ENCODE assay signal across 18 cellular contexts in genomic region chr15:22989576-22990477, GRCh38. TPM values are rescaled to one million over a fixed set of nuclear protein-coding genes. Genes with fewer than 3 reads are reported as not detected.
DNase-seq lines count a peak whose midpoint lies in the region; ATAC-seq, FAIRE-seq and TF ChIP-seq lines count a peak whose summit lies in the region.
"Had no signal": no experiment of that assay in that cellular context is flagged by ENCODE, and none has a peak within 500 bp of the region (broad histone marks: within the 10 kb centered on the region; RNA-seq: fewer than 3 reads in every experiment).

No MANE protein-coding gene starts in this region.

- H3K27ac Mint-ChIP-seq in stimulated activated memory B cell treated with anti-CD40 and anti-IgM and Interleukin-4, amounts not matched to agents 10 μg/mL and 1 μg/mL and 100 μg/mL, for 72 hours, result no peak overlapping the region
- no peak overlapping the region for H3K27ac Mint-ChIP-seq in immature natural killer cell
- H3K27ac Mint-ChIP-seq: activated naive CD8-positive, alpha-beta T cell treated with anti-CD3 and anti-CD28 coated beads, Interleukin-2, amount 50 U/mL, for 24 hours; T-helper 2 cell treated with Interferon-gamma antibody and Interleukin-4, amounts not matched to agents 5 μg/mL and 100 μg/mL, for 36 hours had no signal

- TF ChIP-seq CTCF in bronchial epithelial cell (IDR thresholded peaks at IDR 0.05; ENCODE audit: insufficient read depth, low read length, severe bottlenecking) (peak; percentile 16), pancreas (IDR thresholded peaks at IDR 0.05) (no peak)

- H3K27ac ChIP-seq in pancreas, result no peak overlapping the region

- peak; percentile 67 for DNase-seq in DMS53 (lab: John Stamatoyannopoulos, UW)
- DNase-seq in HT-29 (ENCODE audit: low spot score), result peak; percentile 38
- DNase-seq in bronchial epithelial cell (ENCODE audit: low read depth), result peak; percentile 15
- peak in 2 of 6 donors; percentile 16 to 27 for DNase-seq in pancreas
- no peak for DNase-seq in immature natural killer cell
- DNase-seq in NCI-H526 treated with DMSO at 0.1 percent for 48 hours (lab: John Stamatoyannopoulos, UW), result no peak
- DNase-seq: activated CD4-positive, alpha-beta T cell treated with anti-CD3 and anti-CD28 coated beads for 4 hours; activated naive CD8-positive, alpha-beta T cell treated with anti-CD3 and anti-CD28 coated beads, Interleukin-2, amount 50 U/mL, for 24 hours; activated T-cell treated with anti-CD3 and anti-CD28 coated beads, Interleukin-2, amount 50 U/mL, for 4 hours; C1 segment of cervical spinal cord; GOT3; KG1; mucosa of descending colon; NCI-H1436 treated with DMSO at 0.1 percent for 48 hours; Right ventricle myocardium superior had no signal

- H3K4me3 Mint-ChIP-seq in stimulated activated memory B cell treated with anti-CD40 and anti-IgM and Interleukin-4, amounts not matched to agents 10 μg/mL and 1 μg/mL and 100 μg/mL, for 72 hours, result no peak overlapping the region
- H3K4me3 Mint-ChIP-seq in immature natural killer cell, result no peak overlapping the region
- H3K4me3 Mint-ChIP-seq: activated naive CD8-positive, alpha-beta T cell treated with anti-CD3 and anti-CD28 coated beads, Interleukin-2, amount 50 U/mL, for 24 hours; activated T-cell treated with anti-CD3 and anti-CD28 coated beads, Interleukin-2, amount 50 U/mL, for 4 hours; T-helper 2 cell treated with Interferon-gamma antibody and Interleukin-4, amounts not matched to agents 5 μg/mL and 100 μg/mL, for 36 hours had no signal

- ATAC-seq in pancreas (peak; percentile 77 to 83 (median 80)), GM18867 (IDR thresholded peaks at IDR 0.05; ENCODE audit: unreplicated experiment) (no peak)
- no peak for ATAC-seq in stimulated activated memory B cell treated with anti-CD40 and anti-IgM and Interleukin-4, amounts not matched to agents 10 μg/mL and 1 μg/mL and 100 μg/mL, for 72 hours
- ATAC-seq: activated naive CD8-positive, alpha-beta T cell treated with anti-CD3 and anti-CD28 coated beads, Interleukin-2, amount 50 U/mL, for 24 hours; activated T-cell treated with anti-CD3 and anti-CD28 coated beads, Interleukin-2, amount 50 U/mL, for 4 hours; mucosa of descending colon had no signal

- H3K9me3 Mint-ChIP-seq in stimulated activated memory B cell treated with anti-CD40 and anti-IgM and Interleukin-4, amounts not matched to agents 10 μg/mL and 1 μg/mL and 100 μg/mL, for 72 hours, result no peaks in the 10 kb centered on the region
- H3K9me3 Mint-ChIP-seq in immature natural killer cell, result no peaks in the 10 kb centered on the region
- H3K9me3 Mint-ChIP-seq: activated naive CD8-positive, alpha-beta T cell treated with anti-CD3 and anti-CD28 coated beads, Interleukin-2, amount 50 U/mL, for 24 hours; activated T-cell treated with anti-CD3 and anti-CD28 coated beads, Interleukin-2, amount 50 U/mL, for 4 hours; T-helper 2 cell treated with Interferon-gamma antibody and Interleukin-4, amounts not matched to agents 5 μg/mL and 100 μg/mL, for 36 hours had no signal

- H3K9me3 ChIP-seq in pancreas, result no peaks in the 10 kb centered on the region
- H3K9me3 ChIP-seq: mucosa of descending colon had no signal

- H3K4me3 ChIP-seq in bronchial epithelial cell (ENCODE audit: low read depth, low read length), result no peak overlapping the region
- H3K4me3 ChIP-seq in pancreas, result no peak overlapping the region
- H3K4me3 ChIP-seq: mucosa of descending colon had no signal

- H3K27me3 Mint-ChIP-seq in stimulated activated memory B cell treated with anti-CD40 and anti-IgM and Interleukin-4, amounts not matched to agents 10 μg/mL and 1 μg/mL and 100 μg/mL, for 72 hours, result no peaks in the 10 kb centered on the region
- H3K27me3 Mint-ChIP-seq in immature natural killer cell (ENCODE audit: low read depth in 3 of 3), result peaks cover 0 to 2% (median 0%) of the 10 kb centered on the region in 3 donors
- H3K27me3 Mint-ChIP-seq: activated naive CD8-positive, alpha-beta T cell treated with anti-CD3 and anti-CD28 coated beads, Interleukin-2, amount 50 U/mL, for 24 hours had no signal

- no peaks in the 10 kb centered on the region for H3K36me3 ChIP-seq in bronchial epithelial cell (ENCODE audit: control insufficient read depth, insufficient read depth, low read length)
- H3K36me3 ChIP-seq in pancreas, result no peaks in the 10 kb centered on the region

- no peaks in the 10 kb centered on the region for H3K4me1 Mint-ChIP-seq in stimulated activated memory B cell treated with anti-CD40 and anti-IgM and Interleukin-4, amounts not matched to agents 10 μg/mL and 1 μg/mL and 100 μg/mL, for 72 hours
- H3K4me1 Mint-ChIP-seq in immature natural killer cell, result no peaks in the 10 kb centered on the region
- H3K4me1 Mint-ChIP-seq: activated naive CD8-positive, alpha-beta T cell treated with anti-CD3 and anti-CD28 coated beads, Interleukin-2, amount 50 U/mL, for 24 hours had no signal

- WGBS in pancreas, 2 donors, result 48 to 59% methylated on average over 7 of the region's 7 CpGs

- intact Hi-C loops in pancreas (cut with DNase I), result no loop called here

- FAIRE-seq in bronchial epithelial cell (lab: Jason Lieb, UNC), result no peak
- FAIRE-seq in pancreas (lab: Jason Lieb, UNC), result no peak

- no peaks in the 10 kb centered on the region for H3K4me1 ChIP-seq in pancreas

- peaks cover 14% of the 10 kb centered on the region for H3K36me3 Mint-ChIP-seq in stimulated activated memory B cell treated with anti-CD40 and anti-IgM and Interleukin-4, amounts not matched to agents 10 μg/mL and 1 μg/mL and 100 μg/mL, for 72 hours
- H3K36me3 Mint-ChIP-seq in immature natural killer cell, result peaks cover 4 to 10% (median 10%) of the 10 kb centered on the region in 3 donors

- H3K27me3 ChIP-seq in bronchial epithelial cell (ENCODE audit: control insufficient read depth, insufficient read depth, low read length) (no peaks in the 10 kb centered on the region), pancreas (no peaks in the 10 kb centered on the region)

RNA-seq across cellular contexts. Expression of gene CYFIP1, which starts 9.7 kb away (rescaled TPM):
- total RNA-seq in HT-29 (2014; rRNA removed; shearing (Covaris generic)), result 193 and 215 TPM in 2 replicates
- 59.5 and 61.4 TPM in 2 replicates for total RNA-seq in bronchial epithelial cell
- total RNA-seq in pancreas, result 10 to 100 TPM; 51.7 to 99.1 (median 66.8) TPM
- 10 to 100 TPM; 21.3 to 29.0 TPM for polyA plus RNA-seq in pancreas
- polyA plus RNA-seq in immature natural killer cell, result 1 to 10 TPM; 3.4 to 5.6 (median 3.7) TPM

RNA-seq across cellular contexts. Expression of gene TUBGCP5, which starts 49.5 kb away (rescaled TPM):
- 10.5 and 15.6 TPM in 2 replicates for total RNA-seq in HT-29 (2014; rRNA removed; shearing (Covaris generic))
- total RNA-seq in bronchial epithelial cell, result 12.9 and 18.9 TPM in 2 replicates
- 10 to 100 TPM in 1 of 6 donors, 1 to 10 TPM in 5; 7.0 to 10.4 (median 8.1) TPM for total RNA-seq in pancreas
- 1 to 10 TPM; 6.0 to 7.4 TPM for polyA plus RNA-seq in pancreas
- 1 to 10 TPM; 3.6 to 7.9 (median 4.8) TPM for polyA plus RNA-seq in immature natural killer cell

Comparison
In these comparisons a context has a peak if more than half of its experiments do, and no peak if none do; other contexts are left out.
1. DNase-seq: peak in DMS53 (single experiment), HT-29 (single experiment) and bronchial epithelial cell (single experiment); none in immature natural killer cell (0 of 3) and NCI-H526 treated with DMSO at 0.1 percent for 48 hours (single experiment).
2. ATAC-seq: peak in pancreas (4 of 4); none in stimulated activated memory B cell treated with anti-CD40 and anti-IgM and Interleukin-4, amounts not matched to agents 10 μg/mL and 1 μg/mL and 100 μg/mL, for 72 hours (single experiment) and GM18867 (single experiment).